In genomic region chr3:11640009-11640673, GRCh38 we compare ENCODE assay signal across 2 cellular contexts.
TF ChIP-seq lines count a peak whose summit lies in the region.

No MANE protein-coding gene starts in this region.

TF ChIP-seq in IMR-90, 13 proteins besides CTCF, POLR2A, EP300 and RAD21 (continued from another document):
- TF ChIP-seq, protein P1, sequence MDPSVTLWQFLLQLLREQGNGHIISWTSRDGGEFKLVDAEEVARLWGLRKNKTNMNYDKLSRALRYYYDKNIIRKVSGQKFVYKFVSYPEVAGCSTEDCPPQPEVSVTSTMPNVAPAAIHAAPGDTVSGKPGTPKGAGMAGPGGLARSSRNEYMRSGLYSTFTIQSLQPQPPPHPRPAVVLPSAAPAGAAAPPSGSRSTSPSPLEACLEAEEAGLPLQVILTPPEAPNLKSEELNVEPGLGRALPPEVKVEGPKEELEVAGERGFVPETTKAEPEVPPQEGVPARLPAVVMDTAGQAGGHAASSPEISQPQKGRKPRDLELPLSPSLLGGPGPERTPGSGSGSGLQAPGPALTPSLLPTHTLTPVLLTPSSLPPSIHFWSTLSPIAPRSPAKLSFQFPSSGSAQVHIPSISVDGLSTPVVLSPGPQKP (IDR thresholded peaks at IDR 0.05; ENCODE audit: borderline replicate concordance, low read depth, low read length) = no peak
- no peak for TF ChIP-seq RFX5 (IDR thresholded peaks at IDR 0.05; ENCODE audit: low read depth, low read length)
- TF ChIP-seq MXI1 (IDR thresholded peaks at IDR 0.05; ENCODE audit: borderline replicate concordance, low read depth, low read length) = no peak
- no peak for TF ChIP-seq NFE2L2 (IDR thresholded peaks at IDR 0.05; ENCODE audit: low read depth, low read length)
- TF ChIP-seq MAFK (IDR thresholded peaks at IDR 0.05; ENCODE audit: low read depth, low read length) = no peak

TF ChIP-seq in neural cell, 6 proteins besides CTCF, POLR2A, EP300 and RAD21 (continued from another document):
- TF ChIP-seq REST (IDR thresholded peaks at IDR 0.05; ENCODE audit: borderline replicate concordance) = no peak
- TF ChIP-seq POLR2AphosphoS5 (IDR thresholded peaks at IDR 0.05) = no peak
- no peak for TF ChIP-seq EZH2 (IDR thresholded peaks at IDR 0.05; ENCODE audit: borderline replicate concordance, insufficient read depth, low read length, poor library complexity, severe bottlenecking)
- no peak for TF ChIP-seq MXI1 (conservative IDR thresholded peaks at IDR 0.05; ENCODE audit: poor library complexity, severe bottlenecking)
